10 cellular contexts compared by ENCODE assay signal in the genomic region with DNA sequence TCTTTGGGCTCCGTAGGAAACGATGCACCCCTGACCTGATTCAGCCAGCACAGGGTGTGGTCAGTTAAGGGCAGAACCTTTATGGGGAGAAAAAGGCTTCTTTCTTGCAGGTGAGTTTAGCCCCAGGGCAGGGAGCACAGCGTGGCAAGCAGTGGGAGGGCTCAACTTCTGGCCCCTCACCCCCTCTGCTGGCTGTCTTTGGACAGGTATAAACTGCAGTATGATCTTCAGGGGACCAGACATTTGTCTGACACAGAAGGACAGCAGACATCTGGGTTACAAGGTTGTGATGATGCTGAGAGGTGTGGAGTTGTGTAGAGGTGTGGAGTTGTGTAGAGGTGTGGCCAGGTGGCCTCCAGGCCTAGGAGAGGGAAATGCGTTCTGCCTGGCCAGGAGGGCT.
A peak's percentile ranks its signal among the peaks of the same experiment; 100 is the strongest.
DNase-seq lines count a peak whose midpoint lies in the region; ATAC-seq and TF ChIP-seq lines count a peak whose summit lies in the region.
"Had no signal": no experiment of that assay in that cellular context is flagged by ENCODE, and none has a peak within 500 bp of the region (broad histone marks: within the 10 kb centered on the region; RNA-seq: fewer than 3 reads in every experiment).

No MANE protein-coding gene starts in this region.

- H3K36me3 ChIP-seq in cardiac muscle cell, result no peaks in the 10 kb centered on the region

- no peak overlapping the region for H3K27ac Mint-ChIP-seq in stimulated activated naive CD8-positive, alpha-beta T cell treated with anti-CD3 and anti-CD28 coated beads, Interleukin-15, amount 100 ng/mL, for 72 hours
- H3K27ac Mint-ChIP-seq: natural killer cell had no signal

- H3K4me3 Mint-ChIP-seq in stimulated activated naive CD8-positive, alpha-beta T cell treated with anti-CD3 and anti-CD28 coated beads, Interleukin-15, amount 100 ng/mL, for 72 hours, result no peak overlapping the region
- H3K4me3 Mint-ChIP-seq: natural killer cell had no signal

- H3K4me3 ChIP-seq in cardiac muscle cell, result no peak overlapping the region
- H3K4me3 ChIP-seq in right cardiac atrium (ENCODE audit: low read length), result no peak overlapping the region

- DNase-seq in cardiac muscle cell (ENCODE audit: low read depth in 1 of 2, low spot score in 1 of 2) (peak in 1 of 2 donors; percentile 41), right cardiac atrium (no peak), NCI-H1930 (lab: John Stamatoyannopoulos, UW) (peak; percentile 13 to 16), dermis blood vessel endothelial cell (peak; percentile 10), cerebellum (ENCODE audit: low spot score) (no peak), posterior vena cava (ENCODE audit: low spot score) (no peak), GOT3 (lab: John Stamatoyannopoulos, UW) (no peak)
- no peak for DNase-seq in stimulated activated naive CD8-positive, alpha-beta T cell treated with anti-CD3 and anti-CD28 coated beads, Interleukin-15, amount 100 ng/mL, for 72 hours
- DNase-seq: amniotic stem cell, natural killer cell had no signal

- intact Hi-C loops in right cardiac atrium (cut with DNase I) (loop anchor here (5.0 to 10.0 kb wide), 4 partner anchors 190 to 703 kb away; a partner anchor contains a TSS), posterior vena cava (cut with DNase I) (loop anchor here in 1 of 2 donors (5.0 to 10.0 kb wide), 4 partner anchors 210 to 710 kb away; a partner anchor contains a TSS)

- H3K9me3 Mint-ChIP-seq in stimulated activated naive CD8-positive, alpha-beta T cell treated with anti-CD3 and anti-CD28 coated beads, Interleukin-15, amount 100 ng/mL, for 72 hours, result no peaks in the 10 kb centered on the region
- H3K9me3 Mint-ChIP-seq: natural killer cell had no signal

- H3K9me3 ChIP-seq in cardiac muscle cell (ENCODE audit: low read depth), result no peaks in the 10 kb centered on the region
- no peaks in the 10 kb centered on the region for H3K9me3 ChIP-seq in right cardiac atrium (ENCODE audit: control insufficient read depth, low read length)

- H3K4me1 ChIP-seq in cardiac muscle cell (ENCODE audit: low read depth) (peaks cover 5% of the 10 kb centered on the region), right cardiac atrium (ENCODE audit: control insufficient read depth, insufficient read depth, low read length) (no peaks in the 10 kb centered on the region)

- WGBS in right cardiac atrium, result 68% methylated on average over 4 of the region's 4 CpGs

- TF ChIP-seq CTCF in cardiac muscle cell (IDR thresholded peaks at IDR 0.05; ENCODE audit: low read depth, low read length), result peak; percentile 6

- ATAC-seq in right cardiac atrium, result no peak
- ATAC-seq in stimulated activated naive CD8-positive, alpha-beta T cell treated with anti-CD3 and anti-CD28 coated beads, Interleukin-15, amount 100 ng/mL, for 72 hours, result peak; percentile 36
- ATAC-seq: natural killer cell had no signal

- H3K4me1 Mint-ChIP-seq in stimulated activated naive CD8-positive, alpha-beta T cell treated with anti-CD3 and anti-CD28 coated beads, Interleukin-15, amount 100 ng/mL, for 72 hours, result no peaks in the 10 kb centered on the region
- H3K4me1 Mint-ChIP-seq: natural killer cell had no signal

- no peaks in the 10 kb centered on the region for H3K27me3 ChIP-seq in cardiac muscle cell
- H3K27me3 ChIP-seq in right cardiac atrium (ENCODE audit: control insufficient read depth, insufficient read depth), result no peaks in the 10 kb centered on the region

- peaks cover 12% of the 10 kb centered on the region for H3K27me3 Mint-ChIP-seq in stimulated activated naive CD8-positive, alpha-beta T cell treated with anti-CD3 and anti-CD28 coated beads, Interleukin-15, amount 100 ng/mL, for 72 hours

- H3K27ac ChIP-seq in cardiac muscle cell (no peak overlapping the region), right cardiac atrium (ENCODE audit: low read length) (no peak overlapping the region)

Comparison
In these comparisons a context has a peak if more than half of its experiments do, and no peak if none do; other contexts are left out.
1. DNase-seq: peak in NCI-H1930 (2 of 2) and dermis blood vessel endothelial cell (single experiment); none in right cardiac atrium (0 of 3), stimulated activated naive CD8-positive, alpha-beta T cell treated with anti-CD3 and anti-CD28 coated beads, Interleukin-15, amount 100 ng/mL, for 72 hours (0 of 2), cerebellum (single experiment), posterior vena cava (single experiment) and GOT3 (single experiment).